In genomic region chr17:29958947-29959657, GRCh38 we compare ENCODE assay signal across 25 cellular contexts. TPM values are rescaled to one million over a fixed set of nuclear protein-coding genes. Genes with fewer than 3 reads are reported as not detected.
DNase-seq lines count a peak whose midpoint lies in the region; FAIRE-seq and TF ChIP-seq lines count a peak whose summit lies in the region.
"Had no signal": no experiment of that assay in that cellular context is flagged by ENCODE, and none has a peak within 500 bp of the region (broad histone marks: within the 10 kb centered on the region; RNA-seq: fewer than 3 reads in every experiment).

No MANE protein-coding gene starts in this region.

- no peak overlapping the region for H3K27ac Mint-ChIP-seq in astrocyte (ENCODE audit: unreplicated experiment)
- H3K27ac Mint-ChIP-seq: activated CD4-positive, alpha-beta T cell treated with anti-CD3 and anti-CD28 coated beads for 36 hours; activated T-helper 2 cell treated with anti-CD3 and anti-CD28 coated beads, Interferon-gamma antibody, Interleukin-2, Interleukin-4, amounts not matched to agents 10 μg/mL and 5 μg/mL and 100 μg/mL, durations not matched to agents 14 hours and 24 hours and 36 hours; IgD-negative memory B cell; memory B cell; stimulated activated effector memory CD8-positive, alpha-beta T cell treated with anti-CD3 and anti-CD28 coated beads, Interleukin-12 subunit alpha, Interleukin-12 subunit beta, amount 100 ng/mL, for 72 hours; T-helper 2 cell treated with Interferon-gamma antibody and Interleukin-4, amounts not matched to agents 5 μg/mL and 100 μg/mL, for 36 hours had no signal

- no peaks in the 10 kb centered on the region; the same call in 1 of the 2 replicates for H3K9me3 ChIP-seq in MG63
- H3K9me3 ChIP-seq in astrocyte (ENCODE audit: insufficient read depth, low read depth, low read length), result peaks cover 7% of the 10 kb centered on the region
- H3K9me3 ChIP-seq: pancreas, sigmoid colon, thoracic aorta had no signal

- H3K9me3 Mint-ChIP-seq in astrocyte (ENCODE audit: unreplicated experiment), result peaks cover 17% of the 10 kb centered on the region
- H3K9me3 Mint-ChIP-seq: stimulated activated effector memory CD8-positive, alpha-beta T cell treated with anti-CD3 and anti-CD28 coated beads, Interleukin-12 subunit alpha, Interleukin-12 subunit beta, amount 100 ng/mL, for 72 hours had no signal

- peak overlapping the region; percentile 47 for H3K4me2 ChIP-seq in astrocyte (ENCODE audit: low read length)

- peak overlapping the region; percentile 11 for H2AFZ ChIP-seq in astrocyte (ENCODE audit: low read depth, low read length)

- DNase-seq in Daoy (ENCODE audit: low read depth) (peak; percentile 9), MG63 (peak; percentile 49), astrocyte (ENCODE audit: low read depth) (peak; percentile 52), islet precursor cell (peak; percentile 57), NCI-H1436 (lab: John Stamatoyannopoulos, UW) (no peak), NCI-H187 (lab: John Stamatoyannopoulos, UW) (no peak), NCI-H1105 treated with DMSO at 0.1 percent for 48 hours (lab: John Stamatoyannopoulos, UW) (no peak), cerebellar cortex (ENCODE audit: low spot score) (no peak)
- DNase-seq: activated CD4-positive, alpha-beta T cell treated with anti-CD3 and anti-CD28 coated beads for 36 hours; naive B cell; NCI-H1694; NCI-H82; pancreas; RPMI8226; sigmoid colon had no signal

- peaks cover 7% of the 10 kb centered on the region for H3K4me1 ChIP-seq in astrocyte (ENCODE audit: insufficient read depth, low read length)
- H3K4me1 ChIP-seq: pancreas had no signal

- no peaks in the 10 kb centered on the region for H3K79me2 ChIP-seq in astrocyte (ENCODE audit: insufficient read depth, low read length)

- no peaks in the 10 kb centered on the region for H3K36me3 Mint-ChIP-seq in astrocyte (ENCODE audit: low read depth, unreplicated experiment)
- H3K36me3 Mint-ChIP-seq: stimulated activated effector memory CD8-positive, alpha-beta T cell treated with anti-CD3 and anti-CD28 coated beads, Interleukin-12 subunit alpha, Interleukin-12 subunit beta, amount 100 ng/mL, for 72 hours had no signal

- no peak overlapping the region for H3K9ac ChIP-seq in astrocyte (ENCODE audit: low read length)

- no peaks in the 10 kb centered on the region for H4K20me1 ChIP-seq in astrocyte (ENCODE audit: insufficient read depth, low read length)

- H3K36me3 ChIP-seq in MG63 (no peaks in the 10 kb centered on the region), astrocyte (ENCODE audit: insufficient read depth, low read length) (no peaks in the 10 kb centered on the region)
- H3K36me3 ChIP-seq: cardiac muscle cell, pancreas, sigmoid colon, thoracic aorta had no signal

- H3K4me1 Mint-ChIP-seq in astrocyte (ENCODE audit: low read depth, unreplicated experiment), result peaks cover 2% of the 10 kb centered on the region
- H3K4me1 Mint-ChIP-seq: activated CD4-positive, alpha-beta T cell treated with anti-CD3 and anti-CD28 coated beads for 36 hours; IgD-negative memory B cell; memory B cell; naive B cell; stimulated activated effector memory CD8-positive, alpha-beta T cell treated with anti-CD3 and anti-CD28 coated beads, Interleukin-12 subunit alpha, Interleukin-12 subunit beta, amount 100 ng/mL, for 72 hours had no signal

- FAIRE-seq in astrocyte (lab: Jason Lieb, UNC), result no peak
- FAIRE-seq: frontal cortex, GM12891, pancreas had no signal

- H3K27ac ChIP-seq in astrocyte (ENCODE audit: low read depth, low read length), result no peak overlapping the region
- H3K27ac ChIP-seq: C4-2B, cardiac muscle cell, pancreas, sigmoid colon, thoracic aorta had no signal

- H3K4me3 ChIP-seq in MG63 (no peak overlapping the region), astrocyte (ENCODE audit: insufficient read depth, low read depth, low read length) (no peak overlapping the region)
- H3K4me3 ChIP-seq: cardiac muscle cell, pancreas, sigmoid colon, thoracic aorta had no signal

- H3K4me3 Mint-ChIP-seq in astrocyte (ENCODE audit: unreplicated experiment), result no peak overlapping the region
- H3K4me3 Mint-ChIP-seq: activated CD4-positive, alpha-beta T cell treated with anti-CD3 and anti-CD28 coated beads for 36 hours; IgD-negative memory B cell; memory B cell; naive B cell; stimulated activated effector memory CD8-positive, alpha-beta T cell treated with anti-CD3 and anti-CD28 coated beads, Interleukin-12 subunit alpha, Interleukin-12 subunit beta, amount 100 ng/mL, for 72 hours; T-helper 2 cell treated with Interferon-gamma antibody and Interleukin-4, amounts not matched to agents 5 μg/mL and 100 μg/mL, for 36 hours had no signal

- H3K27me3 Mint-ChIP-seq in astrocyte (ENCODE audit: low read depth, unreplicated experiment), result no peaks in the 10 kb centered on the region
- H3K27me3 Mint-ChIP-seq: activated CD4-positive, alpha-beta T cell treated with anti-CD3 and anti-CD28 coated beads for 36 hours; IgD-negative memory B cell; memory B cell; naive B cell had no signal

- no peak for TF ChIP-seq CTCF in astrocyte (IDR thresholded peaks at IDR 0.05; ENCODE audit: insufficient read depth, low read depth, low read length)

- H3K27me3 ChIP-seq in MG63 (no peaks in the 10 kb centered on the region; the same call in 1 of the 2 replicates), astrocyte (ENCODE audit: insufficient read depth, low read length) (no peaks in the 10 kb centered on the region)
- H3K27me3 ChIP-seq: cardiac muscle cell, pancreas, sigmoid colon had no signal

RNA-seq across cellular contexts. Expression of gene EFCAB5, which starts 17.7 kb away (rescaled TPM):
- total RNA-seq in Daoy (2014; rRNA removed; shearing (Covaris generic)), result 0.03 and 0.23 TPM in 2 replicates
- total RNA-seq in MG63 (2014; rRNA removed; shearing (Covaris generic); ENCODE audit: low replicate concordance), result not detected in 2 replicates
- 1.00 and 1.5 TPM in 2 replicates for total RNA-seq in astrocyte

RNA-seq across cellular contexts. Expression of gene SSH2, which starts 29.1 kb away (rescaled TPM):
- 4.0 and 4.6 TPM in 2 replicates for total RNA-seq in Daoy (2014; rRNA removed; shearing (Covaris generic))
- total RNA-seq in MG63 (2014; rRNA removed; shearing (Covaris generic); ENCODE audit: low replicate concordance), result 2.8 and 9.0 TPM in 2 replicates
- total RNA-seq in astrocyte, result 25.0 and 31.1 TPM in 2 replicates

Comparison
In these comparisons a context has a peak if more than half of its experiments do, and no peak if none do; other contexts are left out.
1. DNase-seq: peak in Daoy (single experiment), MG63 (single experiment), astrocyte (single experiment) and islet precursor cell (single experiment); none in NCI-H1436 (single experiment), NCI-H187 (0 of 2), NCI-H1105 treated with DMSO at 0.1 percent for 48 hours (single experiment) and cerebellar cortex (single experiment).